25 cellular contexts compared by ENCODE assay signal in genomic region chr2:224776795-224777562, GRCh38.
DNase-seq lines count a peak whose midpoint lies in the region; ATAC-seq and TF ChIP-seq lines count a peak whose summit lies in the region.
"Had no signal": no experiment of that assay in that cellular context is flagged by ENCODE, and none has a peak within 500 bp of the region (broad histone marks: within the 10 kb centered on the region; RNA-seq: fewer than 3 reads in every experiment).

No MANE protein-coding gene starts in this region.

- no peaks in the 10 kb centered on the region for H3K79me2 ChIP-seq in hepatocyte

- H3K4me3 ChIP-seq in Peyer's patch, result no peak overlapping the region
- H3K4me3 ChIP-seq in hepatocyte, result no peak overlapping the region
- H3K4me3 ChIP-seq: spleen, thyroid gland had no signal

- H3K27me3 Mint-ChIP-seq in activated naive CD4-positive, alpha-beta T cell treated with anti-CD3 and anti-CD28 coated beads for 36 hours (ENCODE audit: low read depth), result no peaks in the 10 kb centered on the region
- H3K27me3 Mint-ChIP-seq in stimulated activated naive B cell treated with anti-CD40 and anti-IgM and Interleukin-4, amounts not matched to agents 10 μg/mL and 1 μg/mL and 100 μg/mL, for 72 hours, result no peaks in the 10 kb centered on the region
- H3K27me3 Mint-ChIP-seq: activated naive CD4-positive, alpha-beta T cell treated with anti-CD3 and anti-CD28 coated beads, Interleukin-2, amount 10 ng/mL, durations not matched to agents 7 days and 5 days had no signal

- no peak overlapping the region for H3K4me2 ChIP-seq in hepatocyte

- WGBS in hepatocyte (ENCODE audit: low lambda C conversion rate, missing lambda C conversion rate), result 85% methylated on average over 6 of the region's 6 CpGs

- peaks cover 7 to 43% of the 10 kb centered on the region in 2 donors for H3K36me3 Mint-ChIP-seq in activated naive CD4-positive, alpha-beta T cell treated with anti-CD3 and anti-CD28 coated beads, Interleukin-2, amount 50 U/mL, for 72 hours
- H3K36me3 Mint-ChIP-seq in activated naive CD4-positive, alpha-beta T cell treated with anti-CD3 and anti-CD28 coated beads for 36 hours (ENCODE audit: low read depth), result peaks cover 39% of the 10 kb centered on the region
- H3K36me3 Mint-ChIP-seq in stimulated activated naive B cell treated with anti-CD40 and anti-IgM and Interleukin-4, amounts not matched to agents 10 μg/mL and 1 μg/mL and 100 μg/mL, for 72 hours, result peaks cover 48 to 57% of the 10 kb centered on the region in 2 donors

- TF ChIP-seq CTCF in Peyer's patch (IDR thresholded peaks at IDR 0.05) (no peak), hepatocyte (IDR thresholded peaks at IDR 0.05; ENCODE audit: poor library complexity) (no peak)

- H3K4me1 Mint-ChIP-seq in activated naive CD4-positive, alpha-beta T cell treated with anti-CD3 and anti-CD28 coated beads for 36 hours (ENCODE audit: low read depth), result peaks cover 5% of the 10 kb centered on the region
- H3K4me1 Mint-ChIP-seq in stimulated activated naive B cell treated with anti-CD40 and anti-IgM and Interleukin-4, amounts not matched to agents 10 μg/mL and 1 μg/mL and 100 μg/mL, for 72 hours, result peaks cover 0 to 2% of the 10 kb centered on the region in 2 donors

- H3K27ac Mint-ChIP-seq in activated naive CD4-positive, alpha-beta T cell treated with anti-CD3 and anti-CD28 coated beads, Interleukin-2, amount 50 U/mL, for 72 hours, result peak overlapping the region; percentile 9 to 69
- no peak overlapping the region for H3K27ac Mint-ChIP-seq in activated naive CD4-positive, alpha-beta T cell treated with anti-CD3 and anti-CD28 coated beads for 36 hours
- H3K27ac Mint-ChIP-seq in stimulated activated naive B cell treated with anti-CD40 and anti-IgM and Interleukin-4, amounts not matched to agents 10 μg/mL and 1 μg/mL and 100 μg/mL, for 72 hours, result peak overlapping the region; percentile 51
- H3K27ac Mint-ChIP-seq: activated naive CD4-positive, alpha-beta T cell treated with anti-CD3 and anti-CD28 coated beads, Interleukin-2, amount 10 ng/mL, durations not matched to agents 7 days and 5 days had no signal

- H4K20me1 ChIP-seq in hepatocyte (ENCODE audit: insufficient read depth, poor library complexity, severe bottlenecking), result no peaks in the 10 kb centered on the region

- H3K36me3 ChIP-seq in Peyer's patch (peaks cover 0 to 13% (median 0%) of the 10 kb centered on the region in 3 donors), hepatocyte (replicated peaks; ENCODE audit: insufficient read depth, low read depth) (no peaks in the 10 kb centered on the region)
- H3K36me3 ChIP-seq: thyroid gland had no signal

- no peaks in the 10 kb centered on the region for H3K9me2 ChIP-seq in hepatocyte (replicated peaks; ENCODE audit: insufficient read depth)

- H2AFZ ChIP-seq in hepatocyte, result no peak overlapping the region

- H3K9me3 Mint-ChIP-seq in activated naive CD4-positive, alpha-beta T cell treated with anti-CD3 and anti-CD28 coated beads, Interleukin-2, amount 50 U/mL, for 72 hours, result no peaks in the 10 kb centered on the region
- H3K9me3 Mint-ChIP-seq in activated naive CD4-positive, alpha-beta T cell treated with anti-CD3 and anti-CD28 coated beads for 36 hours, result no peaks in the 10 kb centered on the region
- H3K9me3 Mint-ChIP-seq in stimulated activated naive B cell treated with anti-CD40 and anti-IgM and Interleukin-4, amounts not matched to agents 10 μg/mL and 1 μg/mL and 100 μg/mL, for 72 hours, result no peaks in the 10 kb centered on the region
- H3K9me3 Mint-ChIP-seq: activated naive CD4-positive, alpha-beta T cell treated with anti-CD3 and anti-CD28 coated beads, Interleukin-2, amount 10 ng/mL, durations not matched to agents 7 days and 5 days had no signal

- no peak overlapping the region for H3K4me3 Mint-ChIP-seq in activated naive CD4-positive, alpha-beta T cell treated with anti-CD3 and anti-CD28 coated beads for 36 hours
- H3K4me3 Mint-ChIP-seq in stimulated activated naive B cell treated with anti-CD40 and anti-IgM and Interleukin-4, amounts not matched to agents 10 μg/mL and 1 μg/mL and 100 μg/mL, for 72 hours, result no peak overlapping the region
- H3K4me3 Mint-ChIP-seq: activated naive CD4-positive, alpha-beta T cell treated with anti-CD3 and anti-CD28 coated beads, Interleukin-2, amount 10 ng/mL, durations not matched to agents 7 days and 5 days had no signal

- TF ChIP-seq POLR2A in Peyer's patch (IDR thresholded peaks at IDR 0.05), result no peak

- no peak for ATAC-seq in activated naive CD4-positive, alpha-beta T cell treated with anti-CD3 and anti-CD28 coated beads, Interleukin-2, amount 50 U/mL, for 72 hours
- ATAC-seq in stimulated activated naive B cell treated with anti-CD40 and anti-IgM and Interleukin-4, amounts not matched to agents 10 μg/mL and 1 μg/mL and 100 μg/mL, for 72 hours (replicated peaks), result no peak
- ATAC-seq: HCT116, SK-N-SH treated with all-trans-retinoic acid at 6 μM for 48 hours had no signal

- intact Hi-C loops in activated naive CD4-positive, alpha-beta T cell treated with anti-CD3 and anti-CD28 coated beads for 36 hours (cut with micrococcal nuclease), result loop anchor here (10.0 kb wide), 1 partner anchor 822 kb away; the partner anchor contains the start of gene MRPL44

- H3K9me3 ChIP-seq in Peyer's patch (no peaks in the 10 kb centered on the region), hepatocyte (ENCODE audit: low read depth) (no peaks in the 10 kb centered on the region)
- H3K9me3 ChIP-seq: spleen, thyroid gland had no signal

- H3K27me3 ChIP-seq in Peyer's patch (no peaks in the 10 kb centered on the region), hepatocyte (no peaks in the 10 kb centered on the region)
- H3K27me3 ChIP-seq: spleen, thyroid gland had no signal

- CTCF ChIA-PET in activated naive CD4-positive, alpha-beta T cell treated with anti-CD3 and anti-CD28 coated beads for 36 hours (lab: Charles Lee), result interaction anchor here (0.7 to 2.6 kb wide), 7 partner anchors 8 to 418 kb away, joined by 4 to 13 read pairs (median 6); no protein-coding TSS in a partner anchor

- H3K4me1 ChIP-seq in Peyer's patch (peaks cover 0 to 14% (median 0%) of the 10 kb centered on the region in 4 donors), hepatocyte (ENCODE audit: insufficient read depth) (peaks cover 24% of the 10 kb centered on the region)

- DNase-seq in activated naive CD4-positive, alpha-beta T cell treated with anti-CD3 and anti-CD28 coated beads, Interleukin-2, amount 50 U/mL, for 72 hours (ENCODE audit: low spot score in 2 of 2), result no peak
- DNase-seq in activated naive CD4-positive, alpha-beta T cell treated with anti-CD3 and anti-CD28 coated beads for 36 hours, result no peak
- DNase-seq in Peyer's patch, result peak in 2 of 3 donors; percentile 58 to 60
- DNase-seq in hepatocyte (ENCODE audit: low spot score), result peak; percentile 46
- DNase-seq in stimulated activated naive B cell treated with anti-CD40 and anti-IgM and Interleukin-4, amounts not matched to agents 10 μg/mL and 1 μg/mL and 100 μg/mL, for 72 hours, result no peak
- DNase-seq in GF-D8 (lab: John Stamatoyannopoulos, UW), result no peak
- DNase-seq in RKO (ENCODE audit: low spot score), result no peak
- no peak for DNase-seq in SHP77 treated with DMSO at 0.1 percent for 48 hours (lab: John Stamatoyannopoulos, UW)
- DNase-seq: activated naive CD4-positive, alpha-beta T cell treated with anti-CD3 and anti-CD28 coated beads, Interleukin-2, amount 10 ng/mL, durations not matched to agents 7 days and 5 days; activated T-cell treated with anti-CD3 and anti-CD28 coated beads, Interleukin-2, amount 50 U/mL, for 1 hour; caudate nucleus; kidney glomerular epithelial cell; NCI-H1105; NCI-H2029; NCI-H2227 treated with DMSO at 0.1 percent for 48 hours; NCI-H774; spleen; stimulated activated CD4-positive, alpha-beta T cell treated with anti-CD3 and anti-CD28 coated beads, Interleukin-2, amount 100 ng/mL, for 48 hours; stimulated activated naive CD4-positive, alpha-beta T cell; T-helper 9 cell had no signal

- H3K27ac ChIP-seq in Peyer's patch, result peak overlapping the region in 1 of 4 donors; percentile 46
- no peak overlapping the region for H3K27ac ChIP-seq in hepatocyte
- H3K27ac ChIP-seq: C4-2B, HL-60, spleen, thyroid gland had no signal

Comparison
In these comparisons a context has a peak if more than half of its experiments do, and no peak if none do; other contexts are left out.
1. DNase-seq: peak in Peyer's patch (2 of 3) and hepatocyte (single experiment); none in activated naive CD4-positive, alpha-beta T cell treated with anti-CD3 and anti-CD28 coated beads, Interleukin-2, amount 50 U/mL, for 72 hours (0 of 2), activated naive CD4-positive, alpha-beta T cell treated with anti-CD3 and anti-CD28 coated beads for 36 hours (single experiment), stimulated activated naive B cell treated with anti-CD40 and anti-IgM and Interleukin-4, amounts not matched to agents 10 μg/mL and 1 μg/mL and 100 μg/mL, for 72 hours (single experiment), GF-D8 (single experiment), RKO (single experiment) and SHP77 treated with DMSO at 0.1 percent for 48 hours (single experiment).